ENCODE assay signal across 18 cellular contexts in genomic region chr6:4368649-4369048, GRCh38.
DNase-seq lines count a peak whose midpoint lies in the region; ATAC-seq, FAIRE-seq and TF ChIP-seq lines count a peak whose summit lies in the region.
"Had no signal": no experiment of that assay in that cellular context is flagged by ENCODE, and none has a peak within 500 bp of the region (broad histone marks: within the 10 kb centered on the region; RNA-seq: fewer than 3 reads in every experiment).

No MANE protein-coding gene starts in this region.

- H3K27me3 Mint-ChIP-seq in astrocyte (ENCODE audit: low read depth, unreplicated experiment), result no peaks in the 10 kb centered on the region

- TF ChIP-seq POLR2A in IMR-90 (IDR thresholded peaks at IDR 0.05; ENCODE audit: low read depth, low read length), result no peak

- no peak overlapping the region for H3K18ac ChIP-seq in IMR-90 (ENCODE audit: low read depth, low read length)

- H3K79me2 ChIP-seq in astrocyte (ENCODE audit: insufficient read depth, low read length) (no peaks in the 10 kb centered on the region), Karpas-422 (ENCODE audit: low read length) (no peaks in the 10 kb centered on the region)

- H3K9me2 ChIP-seq in Karpas-422 (replicated peaks; ENCODE audit: insufficient read depth, low read length), result no peaks in the 10 kb centered on the region

- peak overlapping the region; percentile 96 for H3K27ac Mint-ChIP-seq in astrocyte (ENCODE audit: unreplicated experiment)
- H3K27ac Mint-ChIP-seq: CD4-positive, alpha-beta T cell; GM23338 had no signal

- no peak overlapping the region for H3K23ac ChIP-seq in IMR-90 (ENCODE audit: low read depth, low read length)

- H3K36me3 Mint-ChIP-seq in astrocyte (ENCODE audit: low read depth, unreplicated experiment), result no peaks in the 10 kb centered on the region

- H3K9ac ChIP-seq in IMR-90 (ENCODE audit: low read depth, low read length) (no peak overlapping the region), astrocyte (ENCODE audit: low read length) (no peak overlapping the region), Karpas-422 (ENCODE audit: low read length) (no peak overlapping the region)
- H3K9ac ChIP-seq: BLaER1 treated with 17β-estradiol and CSF1 and Interleukin-3, amounts not matched to agents 10 nM and 100 nM had no signal

- H3K4me3 ChIP-seq in heart right ventricle (no peak overlapping the region), right cardiac atrium (ENCODE audit: low read length) (no peak overlapping the region), IMR-90 (ENCODE audit: insufficient read depth, low read depth, low read length) (no peak overlapping the region), astrocyte (ENCODE audit: insufficient read depth, low read depth, low read length) (no peak overlapping the region), Karpas-422 (ENCODE audit: low read length) (no peak overlapping the region)
- H3K4me3 ChIP-seq: BLaER1 treated with 17β-estradiol and CSF1 and Interleukin-3, amounts not matched to agents 10 nM and 100 nM; GM12878; GM23338 had no signal

- H3K36me3 ChIP-seq in heart right ventricle (no peaks in the 10 kb centered on the region), IMR-90 (ENCODE audit: control insufficient read depth, insufficient read depth, low read length) (no peaks in the 10 kb centered on the region), astrocyte (ENCODE audit: insufficient read depth, low read length) (no peaks in the 10 kb centered on the region), Karpas-422 (ENCODE audit: insufficient read depth, low read length) (no peaks in the 10 kb centered on the region)
- H3K36me3 ChIP-seq: BLaER1 treated with 17β-estradiol and CSF1 and Interleukin-3, amounts not matched to agents 10 nM and 100 nM had no signal

- no peak overlapping the region for H2AK9ac ChIP-seq in IMR-90 (replicated peaks; ENCODE audit: low read depth, low read length, poor library complexity)

- no peaks in the 10 kb centered on the region for H4K20me1 ChIP-seq in IMR-90 (ENCODE audit: insufficient read depth, low read length)
- H4K20me1 ChIP-seq in astrocyte (ENCODE audit: insufficient read depth, low read length), result no peaks in the 10 kb centered on the region
- no peaks in the 10 kb centered on the region for H4K20me1 ChIP-seq in Karpas-422 (ENCODE audit: insufficient read depth, low read depth, low read length)
- H4K20me1 ChIP-seq: BLaER1 treated with 17β-estradiol and CSF1 and Interleukin-3, amounts not matched to agents 10 nM and 100 nM had no signal

- peak overlapping the region; percentile 18; the same call in 2 of the 3 replicates for H2BK15ac ChIP-seq in IMR-90 (ENCODE audit: low read depth, low read length)

- H3K79me1 ChIP-seq in IMR-90 (ENCODE audit: low read depth in 1 of 2, low read length in 2 of 2), result 0 out of 4 replicates have a peak, but pooled peaks cover 0 to 6% of the 10 kb centered on the region in 2 experiments

- H3K27ac ChIP-seq in heart right ventricle, result peak overlapping the region in 7 of 10 donors; percentile 72 to 88 (median 83)
- no peak overlapping the region for H3K27ac ChIP-seq in right cardiac atrium (ENCODE audit: low read length)
- H3K27ac ChIP-seq in IMR-90 (ENCODE audit: insufficient read depth, low read length), result no peak overlapping the region
- no peak overlapping the region for H3K27ac ChIP-seq in astrocyte (ENCODE audit: low read depth, low read length)
- H3K27ac ChIP-seq in Karpas-422 (ENCODE audit: low read length), result no peak overlapping the region
- H3K27ac ChIP-seq: BLaER1 treated with 17β-estradiol and CSF1 and Interleukin-3, amounts not matched to agents 10 nM and 100 nM had no signal

- ATAC-seq in heart right ventricle (no peak), right cardiac atrium (no peak), IMR-90 (ENCODE audit: low read depth) (no peak)
- ATAC-seq: GM12878, GM23338 had no signal

- no peak overlapping the region for H4K5ac ChIP-seq in IMR-90 (ENCODE audit: low read depth, low read length)

- H2AK5ac ChIP-seq in IMR-90 (ENCODE audit: low read depth, low read length), result peak overlapping the region; percentile 61

- POLR2A ChIA-PET in IMR-90 (lab: Charles Lee; ENCODE audit: unreplicated experiment), result interaction anchor here (1.1 kb wide), 1 partner anchor 214 kb away, joined by 3 read pairs; no protein-coding TSS in a partner anchor

- no peak overlapping the region for H3K4me3 Mint-ChIP-seq in astrocyte (ENCODE audit: unreplicated experiment)
- H3K4me3 Mint-ChIP-seq: CD4-positive, alpha-beta T cell; GM23338 had no signal

- H2AFZ ChIP-seq in IMR-90 (replicated peaks; ENCODE audit: low read length, poor library complexity) (no peak overlapping the region), astrocyte (ENCODE audit: low read depth, low read length) (no peak overlapping the region), Karpas-422 (ENCODE audit: low read length) (no peak overlapping the region)
- H2AFZ ChIP-seq: GM23338 had no signal

- H3K14ac ChIP-seq in IMR-90 (replicated peaks; ENCODE audit: low read depth, low read length), result peak overlapping the region; percentile 81

- TF ChIP-seq CTCF in heart right ventricle (IDR thresholded peaks at IDR 0.05) (no peak), IMR-90 (conservative IDR thresholded peaks at IDR 0.05; ENCODE audit: low read depth, low read length) (no peak), astrocyte (IDR thresholded peaks at IDR 0.05; ENCODE audit: insufficient read depth, low read depth, low read length) (no peak)

- H2BK5ac ChIP-seq in IMR-90 (ENCODE audit: low read depth, low read length, poor library complexity, severe bottlenecking), result no peak overlapping the region

- H3K4me1 ChIP-seq in heart right ventricle (peaks cover 5 to 49% (median 30%) of the 10 kb centered on the region in 9 donors), right cardiac atrium (ENCODE audit: control insufficient read depth, insufficient read depth, low read length) (peaks cover 14% of the 10 kb centered on the region), IMR-90 (ENCODE audit: control insufficient read depth, insufficient read depth, low read length) (peaks cover 21% of the 10 kb centered on the region), astrocyte (ENCODE audit: insufficient read depth, low read length) (peaks cover 29% of the 10 kb centered on the region), Karpas-422 (ENCODE audit: low read length) (no peaks in the 10 kb centered on the region)

- FAIRE-seq in astrocyte (lab: Jason Lieb, UNC), result no peak
- FAIRE-seq: GM12878, GM18507 had no signal

- H2BK120ac ChIP-seq in IMR-90 (ENCODE audit: low read depth, low read length), result peak overlapping the region; percentile 17; the same call in 1 of the 2 replicates

- no peaks in the 10 kb centered on the region for H3K9me3 Mint-ChIP-seq in astrocyte (ENCODE audit: unreplicated experiment)
- H3K9me3 Mint-ChIP-seq: CD4-positive, alpha-beta T cell; GM23338 had no signal

- H3K4ac ChIP-seq in IMR-90 (ENCODE audit: low read depth, low read length), result peak overlapping the region; percentile 37

- no peak overlapping the region for H3K56ac ChIP-seq in IMR-90 (ENCODE audit: extremely low read depth, insufficient read depth, low read length)

- BruUV-seq in IMR-90 (replicated peaks; lab: Mats Ljungman, UMichigan), result no TSS peak

- H3K27me3 ChIP-seq in heart right ventricle, result no peaks in the 10 kb centered on the region
- no peaks in the 10 kb centered on the region for H3K27me3 ChIP-seq in right cardiac atrium (ENCODE audit: control insufficient read depth, insufficient read depth)
- no peaks in the 10 kb centered on the region for H3K27me3 ChIP-seq in IMR-90 (ENCODE audit: control insufficient read depth, insufficient read depth, low read length)
- no peaks in the 10 kb centered on the region for H3K27me3 ChIP-seq in astrocyte (ENCODE audit: insufficient read depth, low read length)
- H3K27me3 ChIP-seq in Karpas-422 (ENCODE audit: low read length), result no peaks in the 10 kb centered on the region

- H3K4me1 Mint-ChIP-seq in astrocyte (ENCODE audit: low read depth, unreplicated experiment), result peaks cover 42% of the 10 kb centered on the region

- CTCF ChIA-PET in IMR-90 (lab: Yijun Ruan, JAX), result interaction anchor here (0.6 to 1.0 kb wide), 2 partner anchors 9 to 28 kb away, joined by 3 to 5 read pairs; no protein-coding TSS in a partner anchor

- DNase-seq in heart right ventricle, result no peak
- DNase-seq in right cardiac atrium, result no peak
- no peak for DNase-seq in IMR-90
- DNase-seq in astrocyte (ENCODE audit: low read depth), result no peak
- DNase-seq in renal cortical epithelial cell (ENCODE audit: low read depth), result peak; percentile 57
- DNase-seq in Karpas-422, result no peak
- no peak for DNase-seq in UCSD-AML1 (lab: John Stamatoyannopoulos, UW; ENCODE audit: unreplicated experiment)
- no peak for DNase-seq in EL
- DNase-seq: 8988T; ACHN; Calu3; CD4-positive, alpha-beta T cell; DMS 273 treated with DMSO at 0.1 percent for 48 hours; H7 had no signal

- peak overlapping the region; percentile 11 to 25; a peak in 2 of 4 replicates for H4K8ac ChIP-seq in IMR-90 (ENCODE audit: low read depth in 2 of 2, low read length in 2 of 2)

- H3K9me3 ChIP-seq in heart right ventricle, result no peaks in the 10 kb centered on the region
- H3K9me3 ChIP-seq in right cardiac atrium (ENCODE audit: control insufficient read depth, low read length), result no peaks in the 10 kb centered on the region
- no peaks in the 10 kb centered on the region for H3K9me3 ChIP-seq in IMR-90 (ENCODE audit: control insufficient read depth, insufficient read depth, low read length)
- H3K9me3 ChIP-seq in astrocyte (ENCODE audit: insufficient read depth, low read depth, low read length), result no peaks in the 10 kb centered on the region
- no peaks in the 10 kb centered on the region for H3K9me3 ChIP-seq in Karpas-422 (ENCODE audit: low read length)
- H3K9me3 ChIP-seq: BLaER1 treated with 17β-estradiol and CSF1 and Interleukin-3, amounts not matched to agents 10 nM and 100 nM had no signal

- no peak for TF ChIP-seq RAD21 in IMR-90 (IDR thresholded peaks at IDR 0.05; ENCODE audit: low read length)

- in situ Hi-C loops in IMR-90 (cut with MboI; ENCODE audit: low sequenced_read_pairs), result no loop called here

- peak overlapping the region; percentile 74; the same call in 1 of the 2 replicates for H4K91ac ChIP-seq in IMR-90 (ENCODE audit: insufficient read depth, low read depth, low read length)

- H3K4me2 ChIP-seq in IMR-90 (ENCODE audit: low read depth, low read length), result no peak overlapping the region
- no peak overlapping the region for H3K4me2 ChIP-seq in astrocyte (ENCODE audit: low read length)
- H3K4me2 ChIP-seq in Karpas-422 (ENCODE audit: low read depth, low read length, poor library complexity, severe bottlenecking), result no peak overlapping the region
- H3K4me2 ChIP-seq: GM23338 had no signal

- H3K9me1 ChIP-seq in IMR-90 (ENCODE audit: insufficient read depth, low read length), result peaks cover 27% of the 10 kb centered on the region

- intact Hi-C loops in heart right ventricle (cut with DNase I), result loop anchor here in 1 of 10 donors (1.0 kb wide), 1 partner anchor 10 kb away; no protein-coding TSS in a partner anchor
- intact Hi-C loops in right cardiac atrium (cut with DNase I), result no loop called here
- intact Hi-C loops in IMR-90 (cut with micrococcal nuclease), result no loop called here

- dilution Hi-C loops in IMR-90 (cut with HindIII; ENCODE audit: low sequenced_read_pairs, unreplicated experiment), result no loop called here

- H2BK20ac ChIP-seq in IMR-90 (ENCODE audit: low read depth, low read length), result peak overlapping the region; percentile 58; the same call in 1 of the 2 replicates

Comparison
In these comparisons a context has a peak if more than half of its experiments do, and no peak if none do; other contexts are left out.
1. H3K27ac ChIP-seq: peak in heart right ventricle (7 of 10); none in right cardiac atrium (single experiment), IMR-90 (single experiment), astrocyte (single experiment) and Karpas-422 (single experiment).